Comparison of ENCODE assay signal across 8 cellular contexts in the genomic region with DNA sequence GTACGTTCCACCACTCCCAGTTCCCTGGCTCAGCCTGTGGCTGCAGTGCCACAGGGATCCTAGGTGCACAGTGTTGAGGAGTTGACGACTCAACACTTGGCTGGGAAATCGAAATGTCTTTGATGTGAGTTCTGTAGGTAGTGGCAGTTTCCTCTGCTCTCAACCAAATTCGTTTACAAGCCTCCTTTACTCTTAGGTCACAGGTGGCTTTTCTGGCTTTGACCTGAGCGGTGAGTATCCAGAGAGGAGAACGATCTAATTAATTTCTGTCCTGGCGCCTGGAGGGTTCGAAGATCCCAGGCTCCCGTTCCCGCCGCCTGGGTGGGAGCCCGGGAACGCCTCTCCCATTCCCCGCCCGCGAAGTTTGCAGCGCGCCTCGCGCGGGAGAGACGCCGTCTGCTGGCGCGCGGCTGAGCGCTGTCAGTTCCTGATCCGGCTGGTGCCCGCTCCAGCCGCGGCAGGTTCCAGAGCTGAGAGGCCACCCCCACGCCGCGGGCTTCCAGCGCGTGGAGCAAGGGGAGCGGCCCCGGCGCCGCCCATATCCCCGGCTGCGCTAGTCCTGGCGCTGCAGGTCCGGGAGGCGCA. TPM values are rescaled to one million over a fixed set of nuclear protein-coding genes. Genes with fewer than 3 reads are reported as not detected.
DNase-seq lines count a peak whose midpoint lies in the region; ATAC-seq, FAIRE-seq and TF ChIP-seq lines count a peak whose summit lies in the region.

A gene with protein sequence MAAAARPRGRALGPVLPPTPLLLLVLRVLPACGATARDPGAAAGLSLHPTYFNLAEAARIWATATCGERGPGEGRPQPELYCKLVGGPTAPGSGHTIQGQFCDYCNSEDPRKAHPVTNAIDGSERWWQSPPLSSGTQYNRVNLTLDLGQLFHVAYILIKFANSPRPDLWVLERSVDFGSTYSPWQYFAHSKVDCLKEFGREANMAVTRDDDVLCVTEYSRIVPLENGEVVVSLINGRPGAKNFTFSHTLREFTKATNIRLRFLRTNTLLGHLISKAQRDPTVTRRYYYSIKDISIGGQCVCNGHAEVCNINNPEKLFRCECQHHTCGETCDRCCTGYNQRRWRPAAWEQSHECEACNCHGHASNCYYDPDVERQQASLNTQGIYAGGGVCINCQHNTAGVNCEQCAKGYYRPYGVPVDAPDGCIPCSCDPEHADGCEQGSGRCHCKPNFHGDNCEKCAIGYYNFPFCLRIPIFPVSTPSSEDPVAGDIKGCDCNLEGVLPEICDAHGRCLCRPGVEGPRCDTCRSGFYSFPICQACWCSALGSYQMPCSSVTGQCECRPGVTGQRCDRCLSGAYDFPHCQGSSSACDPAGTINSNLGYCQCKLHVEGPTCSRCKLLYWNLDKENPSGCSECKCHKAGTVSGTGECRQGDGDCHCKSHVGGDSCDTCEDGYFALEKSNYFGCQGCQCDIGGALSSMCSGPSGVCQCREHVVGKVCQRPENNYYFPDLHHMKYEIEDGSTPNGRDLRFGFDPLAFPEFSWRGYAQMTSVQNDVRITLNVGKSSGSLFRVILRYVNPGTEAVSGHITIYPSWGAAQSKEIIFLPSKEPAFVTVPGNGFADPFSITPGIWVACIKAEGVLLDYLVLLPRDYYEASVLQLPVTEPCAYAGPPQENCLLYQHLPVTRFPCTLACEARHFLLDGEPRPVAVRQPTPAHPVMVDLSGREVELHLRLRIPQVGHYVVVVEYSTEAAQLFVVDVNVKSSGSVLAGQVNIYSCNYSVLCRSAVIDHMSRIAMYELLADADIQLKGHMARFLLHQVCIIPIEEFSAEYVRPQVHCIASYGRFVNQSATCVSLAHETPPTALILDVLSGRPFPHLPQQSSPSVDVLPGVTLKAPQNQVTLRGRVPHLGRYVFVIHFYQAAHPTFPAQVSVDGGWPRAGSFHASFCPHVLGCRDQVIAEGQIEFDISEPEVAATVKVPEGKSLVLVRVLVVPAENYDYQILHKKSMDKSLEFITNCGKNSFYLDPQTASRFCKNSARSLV (N-terminal part only) (plus strand): TSS at position 423 of the 585 bp plus-strand sequence. CDS start 231 bp downstream, outside the sequence.

- H3K27ac Mint-ChIP-seq in activated T-cell treated with anti-CD3 and anti-CD28 coated beads, Interleukin-2, amount 50 U/mL, for 72 hours: no peak within 1 kb of the TSS
- no peak within 1 kb of the TSS for H3K27ac Mint-ChIP-seq in nephron progenitor cell

- peak within 1 kb of the TSS; percentile 46 for H3K4me3 ChIP-seq in A673 (ENCODE audit: low read depth, low read length, poor library complexity, severe bottlenecking)
- H3K4me3 ChIP-seq in foreskin fibroblast (ENCODE audit: low read depth in 1 of 2, low read length in 2 of 2): peak within 1 kb of the TSS; percentile 52 to 57

- CTCF ChIA-PET in A673 (lab: Charles Lee): no interaction called here

- ATAC-seq in GM19372 (IDR thresholded peaks at IDR 0.05; ENCODE audit: low read depth, unreplicated experiment): peak; percentile 44
- ATAC-seq in activated T-cell treated with anti-CD3 and anti-CD28 coated beads, Interleukin-2, amount 50 U/mL, for 72 hours (replicated peaks in 1 of 2): peak; percentile 84 to 86
- ATAC-seq in HG02885 (IDR thresholded peaks at IDR 0.05; ENCODE audit: poor library complexity, unreplicated experiment): no peak

- no peaks in the 10 kb centered on the region for H3K4me1 Mint-ChIP-seq in activated T-cell treated with anti-CD3 and anti-CD28 coated beads, Interleukin-2, amount 50 U/mL, for 72 hours (ENCODE audit: low read depth)
- H3K4me1 Mint-ChIP-seq in nephron progenitor cell: peaks cover 4% of the 10 kb centered on the region

- no peaks in the 10 kb centered on the region for H3K9me3 Mint-ChIP-seq in activated T-cell treated with anti-CD3 and anti-CD28 coated beads, Interleukin-2, amount 50 U/mL, for 72 hours
- peaks cover 6% of the 10 kb centered on the region for H3K9me3 Mint-ChIP-seq in nephron progenitor cell

- no peaks in the 10 kb centered on the region for H3K36me3 ChIP-seq in A673 (ENCODE audit: insufficient read depth, low read length, poor library complexity, severe bottlenecking)

- H3K36me3 Mint-ChIP-seq in activated T-cell treated with anti-CD3 and anti-CD28 coated beads, Interleukin-2, amount 50 U/mL, for 72 hours (ENCODE audit: insufficient read depth in 2 of 2): no peaks in the 10 kb centered on the region
- no peaks in the 10 kb centered on the region for H3K36me3 Mint-ChIP-seq in nephron progenitor cell (ENCODE audit: low read depth)

- no peaks in the 10 kb centered on the region for H3K4me1 ChIP-seq in A673 (ENCODE audit: insufficient read depth, low read length, poor library complexity, severe bottlenecking)

- H3K27me3 ChIP-seq in A673 (replicated peaks; ENCODE audit: insufficient read depth, low read depth, low read length, poor library complexity): peaks cover 6% of the 10 kb centered on the region

- BruUV-seq in A673 (replicated peaks; lab: Mats Ljungman, UMichigan): no TSS peak

- no peak for FAIRE-seq in urothelium cell line (lab: Jason Lieb, UNC)

- DNase-seq in A673 (ENCODE audit: low spot score) (peak; percentile 68), NCI-H345 (lab: John Stamatoyannopoulos, UW) (peak; percentile 60), foreskin fibroblast (peak; percentile 45 to 86), nephron progenitor cell (peak; percentile 74), urothelium cell line (ENCODE audit: low spot score) (no peak)
- DNase-seq in activated T-cell treated with anti-CD3 and anti-CD28 coated beads, Interleukin-2, amount 50 U/mL, for 72 hours: peak; percentile 27 to 39

- H3K9me3 ChIP-seq in A673 (ENCODE audit: low read depth, low read length, poor library complexity, severe bottlenecking): no peaks in the 10 kb centered on the region

- peaks cover 47% of the 10 kb centered on the region for H3K27me3 Mint-ChIP-seq in activated T-cell treated with anti-CD3 and anti-CD28 coated beads, Interleukin-2, amount 50 U/mL, for 72 hours (ENCODE audit: low read depth)
- peaks cover 87% of the 10 kb centered on the region for H3K27me3 Mint-ChIP-seq in nephron progenitor cell (ENCODE audit: low read depth, poor library complexity)

- peak; percentile 40; the same call in 1 of the 2 replicates for TF ChIP-seq CTCF in A673 (conservative IDR thresholded peaks at IDR 0.05; ENCODE audit: low read depth, low read length)
- TF ChIP-seq CTCF in foreskin fibroblast (IDR thresholded peaks at IDR 0.05; ENCODE audit: low read depth, low read length): peak; percentile 22
- TF ChIP-seq CTCF in nephron progenitor cell (IDR thresholded peaks at IDR 0.05): no peak

- intact Hi-C loops in A673 (cut with micrococcal nuclease; ENCODE audit: unreplicated experiment): loop anchor here (5.0 kb wide), 1 partner anchor 48 kb away; no protein-coding TSS in a partner anchor

- H3K27ac ChIP-seq in A673 (ENCODE audit: low read depth, low read length, poor library complexity, severe bottlenecking): no peak within 1 kb of the TSS

- peak within 1 kb of the TSS; percentile 73 to 74 for H3K4me3 Mint-ChIP-seq in activated T-cell treated with anti-CD3 and anti-CD28 coated beads, Interleukin-2, amount 50 U/mL, for 72 hours
- peak within 1 kb of the TSS; percentile 75 for H3K4me3 Mint-ChIP-seq in nephron progenitor cell

- POLR2A ChIA-PET in A673 (lab: Charles Lee; ENCODE audit: low non-redundant PET): no interaction called here

RNA-seq across cellular contexts. Expression of the gene that starts here (rescaled TPM):
- 2.6 and 2.7 TPM in 2 replicates for total RNA-seq in A673 (2021)
- under 1 TPM in 1 of 2 donors, not detected in 1; 0.19 TPM for total RNA-seq in activated T-cell treated with anti-CD3 and anti-CD28 coated beads, Interleukin-2, amount 50 U/mL, for 72 hours

Comparison
In these comparisons a context has a peak if more than half of its experiments do, and no peak if none do; other contexts are left out.
1. Peak in DNase-seq and ATAC-seq in activated T-cell treated with anti-CD3 and anti-CD28 coated beads, Interleukin-2, amount 50 U/mL, for 72 hours; RNA of the gene not detected or under 1 TPM.